Comparison of ENCODE assay signal across 22 cellular contexts in the genomic region with DNA sequence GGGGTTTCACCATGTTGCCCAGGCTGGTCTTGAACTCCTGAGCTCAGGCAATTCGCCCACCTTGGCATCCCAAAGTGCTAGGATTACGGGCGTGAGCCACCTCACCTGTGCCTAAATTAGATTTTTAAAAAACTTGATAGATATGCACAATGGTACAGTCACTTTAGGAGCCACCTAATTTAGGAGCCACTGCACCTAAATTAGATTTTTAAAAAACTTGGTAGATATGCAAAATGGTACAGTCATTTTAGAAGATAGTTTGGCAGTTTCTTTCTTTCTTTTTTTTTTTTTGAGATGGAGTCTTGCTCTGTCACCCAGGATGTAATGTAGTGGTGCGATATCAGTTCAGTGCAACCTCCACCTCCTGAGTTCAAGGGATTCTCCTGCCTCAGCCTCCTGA. TPM values are rescaled to one million over a fixed set of nuclear protein-coding genes. Genes with fewer than 3 reads are reported as not detected.
DNase-seq lines count a peak whose midpoint lies in the region; ATAC-seq, FAIRE-seq and TF ChIP-seq lines count a peak whose summit lies in the region.
"Had no signal": no experiment of that assay in that cellular context is flagged by ENCODE, and none has a peak within 500 bp of the region (broad histone marks: within the 10 kb centered on the region; RNA-seq: fewer than 3 reads in every experiment).

No MANE protein-coding gene starts in this region.

- H3K36me3 Mint-ChIP-seq in WTC11: no peaks in the 10 kb centered on the region
- H3K36me3 Mint-ChIP-seq: IgD-negative memory B cell had no signal

- WGBS in mesendoderm (ENCODE audit: extremely low coverage, insufficient coverage, low lambda C conversion rate): no CpG with 5 or more reads among the region's 4 CpGs
- 97% methylated on average over 4 of the region's 4 CpGs for WGBS in right cardiac atrium

- DNase-seq in WTC11 (ENCODE audit: low spot score) (no peak), mesendoderm (no peak), DMS153 treated with DMSO at 0.1 percent for 48 hours (lab: John Stamatoyannopoulos, UW; ENCODE audit: unreplicated experiment) (no peak), HTR-8/SVneo (ENCODE audit: insufficient read length, low spot score) (no peak), right cardiac atrium (no peak)
- DNase-seq: ACHN, BE2C, DMS153, HFFc6, MM.1S, NCI-H2029, NCI-H446, NCI-H524 treated with DMSO at 0.1 percent for 48 hours, NCI-H774, PC-3, SK-N-SH, T-helper 17 cell had no signal

- H3K4me3 Mint-ChIP-seq in WTC11: no peak overlapping the region
- H3K4me3 Mint-ChIP-seq: HFFc6, IgD-negative memory B cell, T-helper 17 cell had no signal

- H4K5ac ChIP-seq in mesendoderm (ENCODE audit: low read length): no peak overlapping the region

- H3K9me3 Mint-ChIP-seq in WTC11: no peaks in the 10 kb centered on the region
- H3K9me3 Mint-ChIP-seq: HFFc6, IgD-negative memory B cell had no signal

- H3K79me1 ChIP-seq in mesendoderm (ENCODE audit: low read length): no peaks in the 10 kb centered on the region

- H3K36me3 ChIP-seq in mesendoderm (ENCODE audit: control insufficient read depth, insufficient read depth, low read length): no peaks in the 10 kb centered on the region
- H3K36me3 ChIP-seq: BE2C, HAP-1 had no signal

- intact Hi-C loops in right cardiac atrium (cut with DNase I): no loop called here

- H3K27me3 ChIP-seq in mesendoderm (ENCODE audit: insufficient read depth, low read length, poor library complexity): no peaks in the 10 kb centered on the region
- no peaks in the 10 kb centered on the region for H3K27me3 ChIP-seq in right cardiac atrium (ENCODE audit: control insufficient read depth, insufficient read depth)
- H3K27me3 ChIP-seq: BE2C had no signal

- no peaks in the 10 kb centered on the region for H3K79me2 ChIP-seq in mesendoderm (ENCODE audit: control insufficient read depth, insufficient read depth, low read length)

- peaks cover 62% of the 10 kb centered on the region for H3K4me1 Mint-ChIP-seq in WTC11
- H3K4me1 Mint-ChIP-seq: IgD-negative memory B cell, T-helper 17 cell had no signal

- H4K8ac ChIP-seq in mesendoderm (ENCODE audit: low read depth, low read length): no peak overlapping the region

- H3K4me2 ChIP-seq in mesendoderm (ENCODE audit: low read length): no peak overlapping the region
- H3K4me2 ChIP-seq: KMS-11, SK-N-SH had no signal

- H3K23ac ChIP-seq in mesendoderm (ENCODE audit: low read length): no peak overlapping the region

- peaks cover 2% of the 10 kb centered on the region for H3K4me1 ChIP-seq in mesendoderm (ENCODE audit: control insufficient read depth, low read depth, low read length)
- H3K4me1 ChIP-seq in right cardiac atrium (ENCODE audit: control insufficient read depth, insufficient read depth, low read length): peaks cover 4% of the 10 kb centered on the region
- H3K4me1 ChIP-seq: BE2C had no signal

- CTCF ChIA-PET in WTC11 (lab: Charles Lee): no interaction called here

- H3K4me3 ChIP-seq in mesendoderm (ENCODE audit: low read length) (no peak overlapping the region), right cardiac atrium (ENCODE audit: low read length) (no peak overlapping the region)

- peak overlapping the region; percentile 63 for H3K27ac Mint-ChIP-seq in WTC11
- H3K27ac Mint-ChIP-seq: HFFc6, IgD-negative memory B cell, T-helper 17 cell had no signal

- H2BK5ac ChIP-seq in mesendoderm (ENCODE audit: low read length): peak overlapping the region; percentile 77

- POLR2A ChIA-PET in WTC11 (lab: Charles Lee): no interaction called here

- TF ChIP-seq CTCF in WTC11 (IDR thresholded peaks at IDR 0.05): no peak

- H3K27ac ChIP-seq in mesendoderm (ENCODE audit: low read depth, low read length) (no peak overlapping the region), right cardiac atrium (ENCODE audit: low read length) (no peak overlapping the region)
- H3K27ac ChIP-seq: KMS-11 had no signal

- H3K4ac ChIP-seq in mesendoderm (ENCODE audit: low read depth, low read length): peak overlapping the region; percentile 79

- H2BK120ac ChIP-seq in mesendoderm (ENCODE audit: low read depth, low read length): peak overlapping the region; percentile 4

- peak overlapping the region; percentile 62 for H3K56ac ChIP-seq in mesendoderm (ENCODE audit: low read length)

- peak overlapping the region; percentile 64 for H3K18ac ChIP-seq in mesendoderm (ENCODE audit: low read length)

- H3K9me3 ChIP-seq in right cardiac atrium (ENCODE audit: control insufficient read depth, low read length): no peaks in the 10 kb centered on the region
- H3K9me3 ChIP-seq: BE2C, HAP-1, SK-N-SH had no signal

- H2AK5ac ChIP-seq in mesendoderm (ENCODE audit: low read length): no peak overlapping the region

- H3K27me3 Mint-ChIP-seq in WTC11 (ENCODE audit: low read depth): no peaks in the 10 kb centered on the region

- peak; percentile 49 for ATAC-seq in HG03442 (IDR thresholded peaks at IDR 0.05; ENCODE audit: unreplicated experiment)
- ATAC-seq in WTC11: no peak
- ATAC-seq in HG03139 (IDR thresholded peaks at IDR 0.05; ENCODE audit: unreplicated experiment): no peak
- ATAC-seq in right cardiac atrium: no peak
- ATAC-seq: T-helper 17 cell had no signal

- no peak overlapping the region for H2BK15ac ChIP-seq in mesendoderm (replicated peaks; ENCODE audit: low read depth)

- FAIRE-seq in HTR-8/SVneo (lab: Jason Lieb, UNC): no peak

- H3K9ac ChIP-seq in mesendoderm (ENCODE audit: low read length): no peak overlapping the region
- H3K9ac ChIP-seq: KMS-11, SK-N-SH had no signal

TF ChIP-seq in WTC11, 78 proteins besides CTCF, POLR2A, EP300 and RAD21 (continues in another document):
- no peak for TF ChIP-seq IRF2 (CRISPR knock-in tag; IDR thresholded peaks at IDR 0.05; ENCODE audit: borderline replicate concordance, low read depth)
- TF ChIP-seq ZNF671 (CRISPR knock-in tag; IDR thresholded peaks at IDR 0.05): no peak
- TF ChIP-seq NR2C2 (CRISPR knock-in tag; IDR thresholded peaks at IDR 0.05): no peak
- TF ChIP-seq, protein P1, sequence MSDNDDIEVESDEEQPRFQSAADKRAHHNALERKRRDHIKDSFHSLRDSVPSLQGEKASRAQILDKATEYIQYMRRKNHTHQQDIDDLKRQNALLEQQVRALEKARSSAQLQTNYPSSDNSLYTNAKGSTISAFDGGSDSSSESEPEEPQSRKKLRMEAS (CRISPR knock-in tag; IDR thresholded peaks at IDR 0.05): no peak
- TF ChIP-seq SOX15 (CRISPR knock-in tag; IDR thresholded peaks at IDR 0.05): no peak
- TF ChIP-seq, protein P2, sequence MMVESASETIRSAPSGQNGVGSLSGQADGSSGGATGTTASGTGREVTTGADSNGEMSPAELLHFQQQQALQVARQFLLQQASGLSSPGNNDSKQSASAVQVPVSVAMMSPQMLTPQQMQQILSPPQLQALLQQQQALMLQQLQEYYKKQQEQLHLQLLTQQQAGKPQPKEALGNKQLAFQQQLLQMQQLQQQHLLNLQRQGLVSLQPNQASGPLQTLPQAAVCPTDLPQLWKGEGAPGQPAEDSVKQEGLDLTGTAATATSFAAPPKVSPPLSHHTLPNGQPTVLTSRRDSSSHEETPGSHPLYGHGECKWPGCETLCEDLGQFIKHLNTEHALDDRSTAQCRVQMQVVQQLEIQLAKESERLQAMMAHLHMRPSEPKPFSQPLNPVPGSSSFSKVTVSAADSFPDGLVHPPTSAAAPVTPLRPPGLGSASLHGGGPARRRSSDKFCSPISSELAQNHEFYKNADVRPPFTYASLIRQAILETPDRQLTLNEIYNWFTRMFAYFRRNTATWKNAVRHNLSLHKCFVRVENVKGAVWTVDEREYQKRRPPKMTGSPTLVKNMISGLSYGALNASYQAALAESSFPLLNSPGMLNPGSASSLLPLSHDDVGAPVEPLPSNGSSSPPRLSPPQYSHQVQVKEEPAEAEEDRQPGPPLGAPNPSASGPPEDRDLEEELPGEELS (CRISPR knock-in tag; IDR thresholded peaks at IDR 0.05): no peak
- no peak for TF ChIP-seq ZNF263 (CRISPR knock-in tag; IDR thresholded peaks at IDR 0.05; ENCODE audit: low read depth)
- no peak for TF ChIP-seq SMAD4 (CRISPR knock-in tag; IDR thresholded peaks at IDR 0.05)
- no peak for TF ChIP-seq ZBTB43 (CRISPR knock-in tag; IDR thresholded peaks at IDR 0.05)
- TF ChIP-seq ESRRA (CRISPR knock-in tag; IDR thresholded peaks at IDR 0.05; ENCODE audit: borderline replicate concordance): no peak
- TF ChIP-seq, protein P3, sequence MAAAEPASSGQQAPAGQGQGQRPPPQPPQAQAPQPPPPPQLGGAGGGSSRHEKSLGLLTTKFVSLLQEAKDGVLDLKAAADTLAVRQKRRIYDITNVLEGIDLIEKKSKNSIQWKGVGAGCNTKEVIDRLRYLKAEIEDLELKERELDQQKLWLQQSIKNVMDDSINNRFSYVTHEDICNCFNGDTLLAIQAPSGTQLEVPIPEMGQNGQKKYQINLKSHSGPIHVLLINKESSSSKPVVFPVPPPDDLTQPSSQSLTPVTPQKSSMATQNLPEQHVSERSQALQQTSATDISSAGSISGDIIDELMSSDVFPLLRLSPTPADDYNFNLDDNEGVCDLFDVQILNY (CRISPR knock-in tag; IDR thresholded peaks at IDR 0.05): no peak
- TF ChIP-seq, protein P4, sequence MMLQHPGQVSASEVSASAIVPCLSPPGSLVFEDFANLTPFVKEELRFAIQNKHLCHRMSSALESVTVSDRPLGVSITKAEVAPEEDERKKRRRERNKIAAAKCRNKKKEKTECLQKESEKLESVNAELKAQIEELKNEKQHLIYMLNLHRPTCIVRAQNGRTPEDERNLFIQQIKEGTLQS (CRISPR knock-in tag; conservative IDR thresholded peaks at IDR 0.05): no peak

RNA-seq across cellular contexts. Expression of gene PLPP1, which starts 37.8 kb away (rescaled TPM):
- total RNA-seq in WTC11 (2021) (38.2 to 43.2 TPM (median 40.9 TPM) in 3 replicates), right cardiac atrium (100 to 1,000 TPM in 1 of 4 donors, 10 to 100 TPM in 3; 79.8 to 110 (median 88.8) TPM)
- polyA plus RNA-seq in mesendoderm (2013, experiment 1 of 2): 14.6 TPM
- polyA plus RNA-seq in mesendoderm (2013, experiment 2 of 2): 14.9 TPM
- polyA plus RNA-seq in right cardiac atrium: 150 TPM
